Comparison of ENCODE assay signal across 1 cellular context in genomic region chr10:72035488-72035887, GRCh38.
TF ChIP-seq lines count a peak whose summit lies in the region.

No MANE protein-coding gene starts in this region.

TF ChIP-seq in HepG2, 621 proteins besides CTCF, POLR2A, EP300 and RAD21:
- 0 out of 2 replicates have a peak, but pooled peaks have one; percentile 43 for TF ChIP-seq HOXA3 (CRISPR knock-in tag; IDR thresholded peaks at IDR 0.05)
- TF ChIP-seq ZNF687 (CRISPR knock-in tag; IDR thresholded peaks at IDR 0.05), result peak; percentile 84
- TF ChIP-seq ZFY (CRISPR knock-in tag; IDR thresholded peaks at IDR 0.05), result peak; percentile 51
- 0 out of 2 replicates have a peak, but pooled peaks have one; percentile 27 for TF ChIP-seq NFKB2 (CRISPR knock-in tag; IDR thresholded peaks at IDR 0.05; ENCODE audit: borderline replicate concordance)
- peak; percentile 19; the same call in 1 of the 2 replicates for TF ChIP-seq MYC (CRISPR knock-in tag; IDR thresholded peaks at IDR 0.05; ENCODE audit: borderline replicate concordance)
- no peak for TF ChIP-seq NCOA5 (CRISPR knock-in tag; IDR thresholded peaks at IDR 0.05)
- TF ChIP-seq MXD1 (CRISPR knock-in tag; IDR thresholded peaks at IDR 0.05), result no peak
- no peak for TF ChIP-seq HHEX (CRISPR knock-in tag; IDR thresholded peaks at IDR 0.05)
- TF ChIP-seq ZBTB38 (CRISPR knock-in tag; IDR thresholded peaks at IDR 0.05), result peak; percentile 94
- TF ChIP-seq SRY (CRISPR knock-in tag; IDR thresholded peaks at IDR 0.05), result 0 out of 2 replicates have a peak, but pooled peaks have one; percentile 14
- no peak for TF ChIP-seq SIN3A (IDR thresholded peaks at IDR 0.05; ENCODE audit: borderline replicate concordance, low read depth, low read length)
- peak; percentile 38; the same call in 1 of the 2 replicates for TF ChIP-seq TFAP4 (IDR thresholded peaks at IDR 0.05; ENCODE audit: borderline replicate concordance, low read depth)
- TF ChIP-seq NFKBIZ (CRISPR knock-in tag; IDR thresholded peaks at IDR 0.05), result 0 out of 2 replicates have a peak, but pooled peaks have one; percentile 32
- peak; percentile 42; the same call in 1 of the 2 replicates for TF ChIP-seq ZFX (CRISPR knock-in tag; IDR thresholded peaks at IDR 0.05; ENCODE audit: low read depth)
- peak; percentile 62; the same call in 1 of the 2 replicates for TF ChIP-seq ZBTB4 (CRISPR knock-in tag; IDR thresholded peaks at IDR 0.05; ENCODE audit: borderline replicate concordance)
- no peak for TF ChIP-seq AHDC1 (CRISPR knock-in tag; IDR thresholded peaks at IDR 0.05; ENCODE audit: borderline replicate concordance)
- TF ChIP-seq GABPB1 (CRISPR knock-in tag; IDR thresholded peaks at IDR 0.05), result 0 out of 2 replicates have a peak, but pooled peaks have one; percentile 11
- TF ChIP-seq YEATS4 (CRISPR knock-in tag; IDR thresholded peaks at IDR 0.05; ENCODE audit: borderline replicate concordance), result 0 out of 2 replicates have a peak, but pooled peaks have one; percentile 36
- peak; percentile 35; the same call in 1 of the 2 replicates for TF ChIP-seq ZBTB33 (CRISPR knock-in tag; IDR thresholded peaks at IDR 0.05)
- 0 out of 2 replicates have a peak, but pooled peaks have one; percentile 17 for TF ChIP-seq MED1 (CRISPR knock-in tag; IDR thresholded peaks at IDR 0.05)
TF ChIP-seq in HepG2: peak in this region for 15.
